In genomic region chr17:5879424-5879823, GRCh38 we compare ENCODE assay signal across 1 cellular context.
TF ChIP-seq lines count a peak whose summit lies in the region.

No MANE protein-coding gene starts in this region.

TF ChIP-seq in H1, 55 proteins besides CTCF, POLR2A, EP300 and RAD21 (continued from another document):
- TF ChIP-seq CHD7 (IDR thresholded peaks at IDR 0.05; ENCODE audit: insufficient replicate concordance, low read length) (no peak), GABPA (IDR thresholded peaks at IDR 0.05; ENCODE audit: borderline replicate concordance, insufficient read depth, low read length) (no peak), TAF7 (optimal IDR thresholded peaks at IDR 0.05; ENCODE audit: borderline replicate concordance, low read depth, low read length) (no peak), GTF2F1 (IDR thresholded peaks at IDR 0.05; ENCODE audit: borderline replicate concordance, low read depth, low read length) (no peak), KDM5A (IDR thresholded peaks at IDR 0.05; ENCODE audit: low read length) (no peak), BCL11A (IDR thresholded peaks at IDR 0.05; ENCODE audit: low read depth in 2 of 2, low read length in 2 of 2) (no peak), RNF2 (IDR thresholded peaks at IDR 0.05; ENCODE audit: borderline replicate concordance, low read depth, low read length, missing control alignments, poor library complexity, severe bottlenecking) (no peak), CBX8 (IDR thresholded peaks at IDR 0.05; ENCODE audit: borderline replicate concordance, low read depth, low read length) (no peak), HDAC6 (IDR thresholded peaks at IDR 0.05; ENCODE audit: low read depth, low read length) (no peak), POU5F1 (IDR thresholded peaks at IDR 0.05; ENCODE audit: low read depth, low read length) (no peak), E2F6 (IDR thresholded peaks at IDR 0.05) (no peak), RFX5 (IDR thresholded peaks at IDR 0.05; ENCODE audit: borderline replicate concordance, low read depth, low read length) (no peak), NRF1 (IDR thresholded peaks at IDR 0.05; ENCODE audit: low read depth, low read length) (no peak), CEBPB (IDR thresholded peaks at IDR 0.05; ENCODE audit: low read depth, low read length) (no peak), TBP (IDR thresholded peaks at IDR 0.05; ENCODE audit: low read depth, low read length) (no peak)
